In genomic region chr7:157821959-157822687, GRCh38 we compare ENCODE assay signal across 8 cellular contexts.
"Had no signal": no experiment of that assay in that cellular context is flagged by ENCODE, and none has a peak within 500 bp of the region (broad histone marks: within the 10 kb centered on the region; RNA-seq: fewer than 3 reads in every experiment).

No MANE protein-coding gene starts in this region.

- FAIRE-seq: G401.6, GM12878, GM12891, GM12892, GM18507, GM19239 had no signal

- ATAC-seq: GM12878 had no signal

- DNase-seq: GDM1, GF-D8 had no signal

- H3K4me3 ChIP-seq: GM12878 had no signal
